1 cellular context compared by ENCODE assay signal in genomic region chr9:35489313-35490154, GRCh38.
TF ChIP-seq lines count a peak whose summit lies in the region.

A gene with protein sequence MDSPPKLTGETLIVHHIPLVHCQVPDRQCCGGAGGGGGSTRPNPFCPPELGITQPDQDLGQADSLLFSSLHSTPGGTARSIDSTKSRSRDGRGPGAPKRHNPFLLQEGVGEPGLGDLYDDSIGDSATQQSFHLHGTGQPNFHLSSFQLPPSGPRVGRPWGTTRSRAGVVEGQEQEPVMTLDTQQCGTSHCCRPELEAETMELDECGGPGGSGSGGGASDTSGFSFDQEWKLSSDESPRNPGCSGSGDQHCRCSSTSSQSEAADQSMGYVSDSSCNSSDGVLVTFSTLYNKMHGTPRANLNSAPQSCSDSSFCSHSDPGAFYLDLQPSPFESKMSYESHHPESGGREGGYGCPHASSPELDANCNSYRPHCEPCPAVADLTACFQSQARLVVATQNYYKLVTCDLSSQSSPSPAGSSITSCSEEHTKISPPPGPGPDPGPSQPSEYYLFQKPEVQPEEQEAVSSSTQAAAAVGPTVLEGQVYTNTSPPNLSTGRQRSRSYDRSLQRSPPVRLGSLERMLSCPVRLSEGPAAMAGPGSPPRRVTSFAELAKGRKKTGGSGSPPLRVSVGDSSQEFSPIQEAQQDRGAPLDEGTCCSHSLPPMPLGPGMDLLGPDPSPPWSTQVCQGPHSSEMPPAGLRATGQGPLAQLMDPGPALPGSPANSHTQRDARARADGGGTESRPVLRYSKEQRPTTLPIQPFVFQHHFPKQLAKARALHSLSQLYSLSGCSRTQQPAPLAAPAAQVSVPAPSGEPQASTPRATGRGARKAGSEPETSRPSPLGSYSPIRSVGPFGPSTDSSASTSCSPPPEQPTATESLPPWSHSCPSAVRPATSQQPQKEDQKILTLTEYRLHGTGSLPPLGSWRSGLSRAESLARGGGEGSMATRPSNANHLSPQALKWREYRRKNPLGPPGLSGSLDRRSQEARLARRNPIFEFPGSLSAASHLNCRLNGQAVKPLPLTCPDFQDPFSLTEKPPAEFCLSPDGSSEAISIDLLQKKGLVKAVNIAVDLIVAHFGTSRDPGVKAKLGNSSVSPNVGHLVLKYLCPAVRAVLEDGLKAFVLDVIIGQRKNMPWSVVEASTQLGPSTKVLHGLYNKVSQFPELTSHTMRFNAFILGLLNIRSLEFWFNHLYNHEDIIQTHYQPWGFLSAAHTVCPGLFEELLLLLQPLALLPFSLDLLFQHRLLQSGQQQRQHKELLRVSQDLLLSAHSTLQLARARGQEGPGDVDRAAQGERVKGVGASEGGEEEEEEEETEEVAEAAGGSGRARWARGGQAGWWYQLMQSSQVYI (N-terminal part only) (plus strand): TSS chr9:35490111. CDS start chr9:35546522, 56,411 bp downstream.

TF ChIP-seq in HepG2, 621 proteins besides CTCF, POLR2A, EP300 and RAD21 (continued from another document and continues in another):
- no peak for TF ChIP-seq CERS6 (CRISPR knock-in tag; IDR thresholded peaks at IDR 0.05)
- no peak for TF ChIP-seq ZEB1 (IDR thresholded peaks at IDR 0.05; ENCODE audit: insufficient replicate concordance, low read depth)
- TF ChIP-seq RAD51 (IDR thresholded peaks at IDR 0.05; ENCODE audit: borderline replicate concordance): no peak
- peak; percentile 60; the same call in 1 of the 2 replicates for TF ChIP-seq ZBED4 (CRISPR knock-in tag; IDR thresholded peaks at IDR 0.05; ENCODE audit: borderline replicate concordance)
- TF ChIP-seq PLRG1 (conservative IDR thresholded peaks at IDR 0.05): no peak
- TF ChIP-seq ATM (IDR thresholded peaks at IDR 0.05; ENCODE audit: borderline replicate concordance): no peak
- no peak for TF ChIP-seq NONO (IDR thresholded peaks at IDR 0.05)
- no peak; the same call in 1 of the 2 replicates for TF ChIP-seq NONO (CRISPR knock-in tag; conservative IDR thresholded peaks at IDR 0.05)
- peak; percentile 79 for TF ChIP-seq TFE3 (CRISPR knock-in tag; IDR thresholded peaks at IDR 0.05)
- no peak for TF ChIP-seq RFX1 (IDR thresholded peaks at IDR 0.05)
- no peak for TF ChIP-seq CCAR2 (optimal IDR thresholded peaks at IDR 0.05; ENCODE audit: low read depth, low read length)
- TF ChIP-seq, protein P1, sequence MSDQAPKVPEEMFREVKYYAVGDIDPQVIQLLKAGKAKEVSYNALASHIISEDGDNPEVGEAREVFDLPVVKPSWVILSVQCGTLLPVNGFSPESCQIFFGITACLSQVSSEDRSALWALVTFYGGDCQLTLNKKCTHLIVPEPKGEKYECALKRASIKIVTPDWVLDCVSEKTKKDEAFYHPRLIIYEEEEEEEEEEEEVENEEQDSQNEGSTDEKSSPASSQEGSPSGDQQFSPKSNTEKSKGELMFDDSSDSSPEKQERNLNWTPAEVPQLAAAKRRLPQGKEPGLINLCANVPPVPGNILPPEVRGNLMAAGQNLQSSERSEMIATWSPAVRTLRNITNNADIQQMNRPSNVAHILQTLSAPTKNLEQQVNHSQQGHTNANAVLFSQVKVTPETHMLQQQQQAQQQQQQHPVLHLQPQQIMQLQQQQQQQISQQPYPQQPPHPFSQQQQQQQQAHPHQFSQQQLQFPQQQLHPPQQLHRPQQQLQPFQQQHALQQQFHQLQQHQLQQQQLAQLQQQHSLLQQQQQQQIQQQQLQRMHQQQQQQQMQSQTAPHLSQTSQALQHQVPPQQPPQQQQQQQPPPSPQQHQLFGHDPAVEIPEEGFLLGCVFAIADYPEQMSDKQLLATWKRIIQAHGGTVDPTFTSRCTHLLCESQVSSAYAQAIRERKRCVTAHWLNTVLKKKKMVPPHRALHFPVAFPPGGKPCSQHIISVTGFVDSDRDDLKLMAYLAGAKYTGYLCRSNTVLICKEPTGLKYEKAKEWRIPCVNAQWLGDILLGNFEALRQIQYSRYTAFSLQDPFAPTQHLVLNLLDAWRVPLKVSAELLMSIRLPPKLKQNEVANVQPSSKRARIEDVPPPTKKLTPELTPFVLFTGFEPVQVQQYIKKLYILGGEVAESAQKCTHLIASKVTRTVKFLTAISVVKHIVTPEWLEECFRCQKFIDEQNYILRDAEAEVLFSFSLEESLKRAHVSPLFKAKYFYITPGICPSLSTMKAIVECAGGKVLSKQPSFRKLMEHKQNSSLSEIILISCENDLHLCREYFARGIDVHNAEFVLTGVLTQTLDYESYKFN (CRISPR knock-in tag; conservative IDR thresholded peaks at IDR 0.05): peak; percentile 55
- TF ChIP-seq RBM39 (IDR thresholded peaks at IDR 0.05; ENCODE audit: low read depth, low read length, poor library complexity, severe bottlenecking): no peak
- TF ChIP-seq MAF1 (CRISPR knock-in tag; IDR thresholded peaks at IDR 0.05; ENCODE audit: borderline replicate concordance): no peak
- TF ChIP-seq FOXK2 (IDR thresholded peaks at IDR 0.05): peak; percentile 53; the same call in 1 of the 2 replicates
- no peak for TF ChIP-seq JDP2 (CRISPR knock-in tag; IDR thresholded peaks at IDR 0.05; ENCODE audit: borderline replicate concordance)
- TF ChIP-seq ETS1 (CRISPR knock-in tag; IDR thresholded peaks at IDR 0.05): 0 out of 2 replicates have a peak, but pooled peaks have one; percentile 27
- peak; percentile 28; the same call in 1 of the 2 replicates for TF ChIP-seq ZNF142 (CRISPR knock-in tag; IDR thresholded peaks at IDR 0.05)
- no peak for TF ChIP-seq ELF1 (CRISPR knock-in tag; IDR thresholded peaks at IDR 0.05)
- TF ChIP-seq ZNF652 (CRISPR knock-in tag; IDR thresholded peaks at IDR 0.05; ENCODE audit: borderline replicate concordance, low read depth): no peak
- TF ChIP-seq ZNF383 (CRISPR knock-in tag; IDR thresholded peaks at IDR 0.05; ENCODE audit: borderline replicate concordance): peak; percentile 91
- TF ChIP-seq ZNF598 (CRISPR knock-in tag; IDR thresholded peaks at IDR 0.05; ENCODE audit: borderline replicate concordance): no peak
- TF ChIP-seq E2F2 (CRISPR knock-in tag; IDR thresholded peaks at IDR 0.05; ENCODE audit: borderline replicate concordance): peak; percentile 80
- TF ChIP-seq ZNF749 (CRISPR knock-in tag; IDR thresholded peaks at IDR 0.05; ENCODE audit: borderline replicate concordance): peak; percentile 77; the same call in 1 of the 2 replicates
- TF ChIP-seq, protein P2, sequence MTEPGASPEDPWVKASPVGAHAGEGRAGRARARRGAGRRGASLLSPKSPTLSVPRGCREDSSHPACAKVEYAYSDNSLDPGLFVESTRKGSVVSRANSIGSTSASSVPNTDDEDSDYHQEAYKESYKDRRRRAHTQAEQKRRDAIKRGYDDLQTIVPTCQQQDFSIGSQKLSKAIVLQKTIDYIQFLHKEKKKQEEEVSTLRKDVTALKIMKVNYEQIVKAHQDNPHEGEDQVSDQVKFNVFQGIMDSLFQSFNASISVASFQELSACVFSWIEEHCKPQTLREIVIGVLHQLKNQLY (CRISPR knock-in tag; IDR thresholded peaks at IDR 0.05): no peak
- TF ChIP-seq ZNF251 (CRISPR knock-in tag; IDR thresholded peaks at IDR 0.05): no peak
